ENCODE assay signal across 16 cellular contexts in the genomic region with DNA sequence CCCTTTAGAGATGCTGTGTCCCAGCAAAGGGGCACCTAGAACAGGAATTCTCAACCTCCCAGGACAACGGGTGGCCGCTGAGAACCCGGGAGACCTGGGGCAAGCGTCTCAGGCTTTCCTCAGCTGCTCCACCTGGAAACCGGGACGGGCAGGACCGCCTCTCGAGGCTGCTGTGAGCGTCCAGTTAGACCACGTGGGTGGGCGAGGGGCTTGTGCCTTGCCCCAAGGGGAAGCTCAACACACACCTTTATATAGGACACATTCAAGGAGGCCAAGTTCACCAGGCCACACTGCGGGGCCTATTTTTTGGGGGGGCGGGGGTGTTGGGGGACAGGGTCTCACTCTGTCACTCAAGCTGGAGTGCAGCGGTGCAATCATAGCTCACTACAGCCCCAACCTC. TPM values are rescaled to one million over a fixed set of nuclear protein-coding genes. Genes with fewer than 3 reads are reported as not detected.
DNase-seq lines count a peak whose midpoint lies in the region; ATAC-seq and TF ChIP-seq lines count a peak whose summit lies in the region.
"Had no signal": no experiment of that assay in that cellular context is flagged by ENCODE, and none has a peak within 500 bp of the region (broad histone marks: within the 10 kb centered on the region; RNA-seq: fewer than 3 reads in every experiment).

No MANE protein-coding gene starts in this region.

- no peak for TF ChIP-seq POLR2A in sigmoid colon (IDR thresholded peaks at IDR 0.05)

- CTCF ChIA-PET in naive thymus-derived CD4-positive, alpha-beta T cell (lab: Charles Lee): interaction anchor here (1.0 kb wide), 1 partner anchor 28 kb away, joined by 5 read pairs; no protein-coding TSS in a partner anchor
- CTCF ChIA-PET in activated naive CD4-positive, alpha-beta T cell treated with anti-CD3 and anti-CD28 coated beads, Interleukin-2, amount 10 ng/mL, durations not matched to agents 7 days and 5 days (lab: Charles Lee): interaction anchor here (1.4 kb wide), 1 partner anchor 207 kb away, joined by 3 read pairs; no protein-coding TSS in a partner anchor

- no peak overlapping the region for H3K4me3 Mint-ChIP-seq in naive thymus-derived CD4-positive, alpha-beta T cell
- H3K4me3 Mint-ChIP-seq in activated naive CD4-positive, alpha-beta T cell treated with anti-CD3 and anti-CD28 coated beads, Interleukin-2, amount 10 ng/mL, durations not matched to agents 7 days and 5 days: no peak overlapping the region

- peaks cover 0 to 21% (median 0%) of the 10 kb centered on the region in 5 donors for H3K27me3 Mint-ChIP-seq in naive thymus-derived CD4-positive, alpha-beta T cell
- H3K27me3 Mint-ChIP-seq in activated naive CD4-positive, alpha-beta T cell treated with anti-CD3 and anti-CD28 coated beads, Interleukin-2, amount 10 ng/mL, durations not matched to agents 7 days and 5 days: peaks cover 45% of the 10 kb centered on the region

- 87 to 93% methylated on average over 14 of the region's 14 CpGs for whole genome bisulfite sequencing in sigmoid colon, 2 donors

- POLR2A ChIA-PET in naive thymus-derived CD4-positive, alpha-beta T cell (lab: Charles Lee): interaction anchor here (0.6 kb wide), 1 partner anchor 22 kb away, joined by 3 read pairs; no protein-coding TSS in a partner anchor

- DNase-seq in GM10266 (ENCODE audit: extremely low spot score) (no peak), WERI-Rb-1 (no peak), iPS-NIHi7 (ENCODE audit: extremely low spot score) (peak; percentile 44), sigmoid colon (peak; percentile 56), GM19238 (ENCODE audit: insufficient read length, low spot score) (no peak)
- no peak for DNase-seq in naive thymus-derived CD4-positive, alpha-beta T cell
- DNase-seq in activated naive CD4-positive, alpha-beta T cell treated with anti-CD3 and anti-CD28 coated beads, Interleukin-2, amount 10 ng/mL, durations not matched to agents 7 days and 5 days: no peak
- DNase-seq: GM23248; KG1; NCI-H1436; NCI-H2029 treated with DMSO at 0.1 percent for 48 hours; NCI-H2171 treated with DMSO at 0.1 percent for 48 hours; NCI-H446 treated with DMSO at 0.1 percent for 48 hours; NK-92 treated with Interleukin-12 subunit alpha and Interleukin-12 subunit beta, amount 100 ng/mL, for 24 hours had no signal

- H3K9me3 Mint-ChIP-seq in naive thymus-derived CD4-positive, alpha-beta T cell: peaks cover 0 to 16% (median 6%) of the 10 kb centered on the region in 11 donors
- peaks cover 4% of the 10 kb centered on the region for H3K9me3 Mint-ChIP-seq in activated naive CD4-positive, alpha-beta T cell treated with anti-CD3 and anti-CD28 coated beads, Interleukin-2, amount 10 ng/mL, durations not matched to agents 7 days and 5 days

- no peaks in the 10 kb centered on the region for H3K4me1 ChIP-seq in sigmoid colon
- no peaks in the 10 kb centered on the region for H3K4me1 ChIP-seq in naive thymus-derived CD4-positive, alpha-beta T cell (ENCODE audit: control insufficient read depth in 2 of 2, insufficient read depth in 2 of 2, low read length in 2 of 2)
- H3K4me1 ChIP-seq: SJSA1 had no signal

- no peak overlapping the region for H3K27ac Mint-ChIP-seq in naive thymus-derived CD4-positive, alpha-beta T cell
- no peak overlapping the region for H3K27ac Mint-ChIP-seq in activated naive CD4-positive, alpha-beta T cell treated with anti-CD3 and anti-CD28 coated beads, Interleukin-2, amount 10 ng/mL, durations not matched to agents 7 days and 5 days

- peak; percentile 2 for TF ChIP-seq CTCF in GM10266 (IDR thresholded peaks at IDR 0.05; ENCODE audit: control insufficient read depth, insufficient read depth, low read depth, missing control alignments)
- peak; percentile 28; the same call in 1 of the 2 replicates for TF ChIP-seq CTCF in WERI-Rb-1 (IDR thresholded peaks at IDR 0.05; ENCODE audit: low read depth, low read length)
- TF ChIP-seq CTCF in sigmoid colon (IDR thresholded peaks at IDR 0.05): no peak

- TF ChIP-seq EP300 in sigmoid colon (IDR thresholded peaks at IDR 0.05): no peak

- H3K36me3 Mint-ChIP-seq in naive thymus-derived CD4-positive, alpha-beta T cell: peaks cover 0 to 3% (median 0%) of the 10 kb centered on the region in 5 donors
- no peaks in the 10 kb centered on the region for H3K36me3 Mint-ChIP-seq in activated naive CD4-positive, alpha-beta T cell treated with anti-CD3 and anti-CD28 coated beads, Interleukin-2, amount 10 ng/mL, durations not matched to agents 7 days and 5 days

- no peaks in the 10 kb centered on the region for H3K36me3 ChIP-seq in WERI-Rb-1
- H3K36me3 ChIP-seq in sigmoid colon: no peaks in the 10 kb centered on the region
- no peaks in the 10 kb centered on the region for H3K36me3 ChIP-seq in naive thymus-derived CD4-positive, alpha-beta T cell (ENCODE audit: control insufficient read depth in 2 of 3, insufficient read depth in 3 of 3, low read length in 3 of 3)
- H3K36me3 ChIP-seq: SJSA1 had no signal

- H3K27ac ChIP-seq in WERI-Rb-1: no peak overlapping the region
- no peak overlapping the region for H3K27ac ChIP-seq in sigmoid colon
- H3K27ac ChIP-seq in naive thymus-derived CD4-positive, alpha-beta T cell (ENCODE audit: low read depth, low read length): no peak overlapping the region
- H3K27ac ChIP-seq: C4-2B, GM23248, SJSA1 had no signal

- H3K4me3 ChIP-seq in WERI-Rb-1 (ENCODE audit: low read depth, low read length) (no peak overlapping the region), sigmoid colon (no peak overlapping the region)
- H3K4me3 ChIP-seq in naive thymus-derived CD4-positive, alpha-beta T cell (ENCODE audit: low read length): no peak overlapping the region
- H3K4me3 ChIP-seq: GM23248, SJSA1 had no signal

- H3K27me3 ChIP-seq in WERI-Rb-1 (ENCODE audit: insufficient read depth, low read depth, severe bottlenecking) (no peaks in the 10 kb centered on the region), sigmoid colon (no peaks in the 10 kb centered on the region)
- H3K27me3 ChIP-seq in naive thymus-derived CD4-positive, alpha-beta T cell (ENCODE audit: control insufficient read depth in 2 of 2, insufficient read depth in 2 of 2, low read length in 2 of 2): no peaks in the 10 kb centered on the region
- H3K27me3 ChIP-seq: SJSA1 had no signal

- ATAC-seq in naive thymus-derived CD4-positive, alpha-beta T cell: no peak

- H3K9me3 ChIP-seq in WERI-Rb-1 (ENCODE audit: severe bottlenecking) (peaks cover 9% of the 10 kb centered on the region), sigmoid colon (peaks cover 0 to 3% (median 0%) of the 10 kb centered on the region in 4 donors)
- peaks cover 0 to 9% (median 0%) of the 10 kb centered on the region in 3 experiments for H3K9me3 ChIP-seq in naive thymus-derived CD4-positive, alpha-beta T cell (ENCODE audit: control insufficient read depth in 2 of 3, low read length in 3 of 3)
- H3K9me3 ChIP-seq: SJSA1 had no signal

- intact Hi-C loops in sigmoid colon (cut with DNase I): no loop called here
- intact Hi-C loops in naive thymus-derived CD4-positive, alpha-beta T cell (cut with micrococcal nuclease): no loop called here

- H3K4me1 Mint-ChIP-seq in naive thymus-derived CD4-positive, alpha-beta T cell: peaks cover 0 to 2% (median 0%) of the 10 kb centered on the region in 7 donors
- H3K4me1 Mint-ChIP-seq in activated naive CD4-positive, alpha-beta T cell treated with anti-CD3 and anti-CD28 coated beads, Interleukin-2, amount 10 ng/mL, durations not matched to agents 7 days and 5 days: no peaks in the 10 kb centered on the region

RNA-seq across cellular contexts. Expression of gene KLF11, which starts 23.3 kb away (rescaled TPM):
- 10 to 100 TPM; 18.5 to 41.3 (median 29.7) TPM for total RNA-seq in sigmoid colon
- 1 to 10 TPM; 3.9 to 7.2 (median 5.8) TPM for polyA plus RNA-seq in sigmoid colon
- 10 to 100 TPM in 2 of 5 experiments, 1 to 10 TPM in 3; 2.7 to 48.6 (median 6.8) TPM for total RNA-seq in naive thymus-derived CD4-positive, alpha-beta T cell
- polyA plus RNA-seq in naive thymus-derived CD4-positive, alpha-beta T cell: 1 to 10 TPM; 1.3 to 1.7 TPM

Comparison
In these comparisons a context has a peak if more than half of its experiments do, and no peak if none do; other contexts are left out.
1. DNase-seq: peak in iPS-NIHi7 (single experiment) and sigmoid colon (single experiment); none in GM10266 (single experiment), WERI-Rb-1 (single experiment), naive thymus-derived CD4-positive, alpha-beta T cell (0 of 9), GM19238 (single experiment) and activated naive CD4-positive, alpha-beta T cell treated with anti-CD3 and anti-CD28 coated beads, Interleukin-2, amount 10 ng/mL, durations not matched to agents 7 days and 5 days (single experiment).
2. CTCF ChIP-seq: peak in GM10266 (single experiment) and WERI-Rb-1 (single experiment); none in sigmoid colon (0 of 4).